ENCODE assay signal across 16 cellular contexts in genomic region chr9:81771606-81772005, GRCh38.
DNase-seq lines count a peak whose midpoint lies in the region; ATAC-seq and TF ChIP-seq lines count a peak whose summit lies in the region.
"Had no signal": no experiment of that assay in that cellular context is flagged by ENCODE, and none has a peak within 500 bp of the region (broad histone marks: within the 10 kb centered on the region; RNA-seq: fewer than 3 reads in every experiment).

No MANE protein-coding gene starts in this region.

- no peaks in the 10 kb centered on the region for H3F3A ChIP-seq in smooth muscle cell (ENCODE audit: low read depth)

- no peak overlapping the region for H3K27ac Mint-ChIP-seq in activated CD8-positive, alpha-beta T cell treated with anti-CD3 and anti-CD28 coated beads, Interleukin-2, amount 10 ng/mL, durations not matched to agents 7 days and 5 days
- H3K27ac Mint-ChIP-seq: CD4-positive, alpha-beta T cell; endodermal cell had no signal

- no peaks in the 10 kb centered on the region for H3K27me3 ChIP-seq in smooth muscle cell (ENCODE audit: low read depth)
- H3K27me3 ChIP-seq: body of pancreas, heart left ventricle, left lung had no signal

- peak overlapping the region; percentile 64 for H3K4me2 ChIP-seq in smooth muscle cell

- H3K4me3 Mint-ChIP-seq in activated CD8-positive, alpha-beta T cell treated with anti-CD3 and anti-CD28 coated beads, Interleukin-2, amount 10 ng/mL, durations not matched to agents 7 days and 5 days: no peak overlapping the region
- H3K4me3 Mint-ChIP-seq: CD4-positive, alpha-beta T cell; endodermal cell; neural crest cell had no signal

- H3K27ac ChIP-seq in smooth muscle cell (ENCODE audit: low read depth): peak overlapping the region; percentile 81
- H3K27ac ChIP-seq: body of pancreas, heart left ventricle, left lung had no signal

- no peak overlapping the region for H3K9ac ChIP-seq in smooth muscle cell (ENCODE audit: low read depth)

- H3K4me1 Mint-ChIP-seq in activated CD8-positive, alpha-beta T cell treated with anti-CD3 and anti-CD28 coated beads, Interleukin-2, amount 10 ng/mL, durations not matched to agents 7 days and 5 days (ENCODE audit: low read depth): no peaks in the 10 kb centered on the region

- no peak overlapping the region for H3K4me3 ChIP-seq in smooth muscle cell
- H3K4me3 ChIP-seq: body of pancreas, heart left ventricle, left lung had no signal

- no peaks in the 10 kb centered on the region for H3K36me3 Mint-ChIP-seq in activated CD8-positive, alpha-beta T cell treated with anti-CD3 and anti-CD28 coated beads, Interleukin-2, amount 10 ng/mL, durations not matched to agents 7 days and 5 days (ENCODE audit: low read depth)

- no peaks in the 10 kb centered on the region for H3K36me3 ChIP-seq in smooth muscle cell (ENCODE audit: low read depth)
- H3K36me3 ChIP-seq: heart left ventricle, left lung had no signal

- 33% methylated on average over 4 of the region's 4 CpGs for WGBS in smooth muscle cell (ENCODE audit: low lambda C conversion rate)

- no peak overlapping the region for H2AFZ ChIP-seq in smooth muscle cell (ENCODE audit: low read depth)

- DNase-seq in HS-27A (ENCODE audit: low read depth) (peak; percentile 5), RKO (ENCODE audit: low spot score) (peak; percentile 3), fibroblast of gingiva (ENCODE audit: low read depth) (peak; percentile 34), smooth muscle cell (lab: John Stamatoyannopoulos, UW; ENCODE audit: unreplicated experiment) (no peak), cerebellum (ENCODE audit: low spot score) (no peak), putamen (ENCODE audit: low spot score) (no peak)
- no peak for DNase-seq in activated CD8-positive, alpha-beta T cell treated with anti-CD3 and anti-CD28 coated beads, Interleukin-2, amount 10 ng/mL, durations not matched to agents 7 days and 5 days
- DNase-seq: body of pancreas; CD4-positive, alpha-beta T cell; endodermal cell; heart left ventricle; left lung; NCI-H1105 treated with DMSO at 0.1 percent for 48 hours; NCI-H524; T-helper 9 cell had no signal

- H3K9me3 Mint-ChIP-seq in activated CD8-positive, alpha-beta T cell treated with anti-CD3 and anti-CD28 coated beads, Interleukin-2, amount 10 ng/mL, durations not matched to agents 7 days and 5 days (ENCODE audit: insufficient read depth): no peaks in the 10 kb centered on the region
- H3K9me3 Mint-ChIP-seq: CD4-positive, alpha-beta T cell had no signal

- CTCF ChIA-PET in activated CD8-positive, alpha-beta T cell treated with anti-CD3 and anti-CD28 coated beads, Interleukin-2, amount 10 ng/mL, durations not matched to agents 7 days and 5 days (lab: Charles Lee): no interaction called here

- POLR2A ChIA-PET in activated CD8-positive, alpha-beta T cell treated with anti-CD3 and anti-CD28 coated beads, Interleukin-2, amount 10 ng/mL, durations not matched to agents 7 days and 5 days (lab: Charles Lee): no interaction called here

- peaks cover 7% of the 10 kb centered on the region for H3K4me1 ChIP-seq in smooth muscle cell (ENCODE audit: low read depth)
- H3K4me1 ChIP-seq: heart left ventricle, left lung had no signal

- H3K9me3 ChIP-seq in smooth muscle cell (replicated peaks; ENCODE audit: low read depth): no peaks in the 10 kb centered on the region
- H3K9me3 ChIP-seq: body of pancreas had no signal

- no peak for TF ChIP-seq CTCF in smooth muscle cell (IDR thresholded peaks at IDR 0.05; ENCODE audit: borderline replicate concordance, insufficient read depth, poor library complexity, severe bottlenecking)

- ATAC-seq in activated CD8-positive, alpha-beta T cell treated with anti-CD3 and anti-CD28 coated beads, Interleukin-2, amount 10 ng/mL, durations not matched to agents 7 days and 5 days: no peak
- ATAC-seq: body of pancreas, left lung had no signal

- no peaks in the 10 kb centered on the region for H4K20me1 ChIP-seq in smooth muscle cell (ENCODE audit: low read depth)

- H3K27me3 Mint-ChIP-seq in activated CD8-positive, alpha-beta T cell treated with anti-CD3 and anti-CD28 coated beads, Interleukin-2, amount 10 ng/mL, durations not matched to agents 7 days and 5 days (ENCODE audit: low read depth): no peaks in the 10 kb centered on the region
- H3K27me3 Mint-ChIP-seq: CD4-positive, alpha-beta T cell had no signal

- H3K79me2 ChIP-seq in smooth muscle cell (ENCODE audit: low read depth): no peaks in the 10 kb centered on the region

Comparison
In these comparisons a context has a peak if more than half of its experiments do, and no peak if none do; other contexts are left out.
1. DNase-seq: peak in HS-27A (single experiment), RKO (single experiment) and fibroblast of gingiva (single experiment); none in smooth muscle cell (single experiment), cerebellum (single experiment), putamen (single experiment) and activated CD8-positive, alpha-beta T cell treated with anti-CD3 and anti-CD28 coated beads, Interleukin-2, amount 10 ng/mL, durations not matched to agents 7 days and 5 days (single experiment).